19 cellular contexts compared by ENCODE assay signal in genomic region chr5:158522001-158522400, GRCh38.
DNase-seq lines count a peak whose midpoint lies in the region; ATAC-seq and TF ChIP-seq lines count a peak whose summit lies in the region.
"Had no signal": no experiment of that assay in that cellular context is flagged by ENCODE, and none has a peak within 500 bp of the region (broad histone marks: within the 10 kb centered on the region; RNA-seq: fewer than 3 reads in every experiment).

No MANE protein-coding gene starts in this region.

- no peak overlapping the region for H3K4me3 ChIP-seq in choroid plexus epithelial cell (ENCODE audit: low read depth, low read length)
- H3K4me3 ChIP-seq in osteoblast (ENCODE audit: insufficient read depth, low read length) = peak overlapping the region; percentile 50
- H3K4me3 ChIP-seq: GM12878, pancreas had no signal

- peak overlapping the region; percentile 10 for H2AFZ ChIP-seq in osteoblast (ENCODE audit: low read length)

- no peak for TF ChIP-seq CTCF in choroid plexus epithelial cell (conservative IDR thresholded peaks at IDR 0.05; ENCODE audit: low read depth, low read length)
- no peak for TF ChIP-seq CTCF in osteoblast (IDR thresholded peaks at IDR 0.05; ENCODE audit: extremely low read depth, low read depth, low read length)

- no peaks in the 10 kb centered on the region for H3K36me3 ChIP-seq in osteoblast (ENCODE audit: insufficient read depth, low read length)
- H3K36me3 ChIP-seq: pancreas had no signal

- H3K36me3 Mint-ChIP-seq in activated naive CD4-positive, alpha-beta T cell treated with anti-CD3 and anti-CD28 coated beads, Interleukin-2, amount 50 U/mL, for 72 hours = no peaks in the 10 kb centered on the region
- H3K36me3 Mint-ChIP-seq: activated naive CD8-positive, alpha-beta T cell treated with anti-CD3 and anti-CD28 coated beads, Interleukin-2, amount 10 ng/mL, durations not matched to agents 7 days and 5 days had no signal

- no peak overlapping the region for H3K27ac Mint-ChIP-seq in activated naive CD4-positive, alpha-beta T cell treated with anti-CD3 and anti-CD28 coated beads, Interleukin-2, amount 50 U/mL, for 72 hours
- H3K27ac Mint-ChIP-seq: activated CD4-positive, alpha-beta memory T cell treated with anti-CD3 and anti-CD28 coated beads, Interleukin-2, amount 10 ng/mL, durations not matched to agents 7 days and 5 days; activated naive CD8-positive, alpha-beta T cell treated with anti-CD3 and anti-CD28 coated beads, Interleukin-2, amount 10 ng/mL, durations not matched to agents 7 days and 5 days had no signal

- no peaks in the 10 kb centered on the region for H4K20me1 ChIP-seq in osteoblast (ENCODE audit: insufficient read depth, low read length)

- no peaks in the 10 kb centered on the region for H3K27me3 ChIP-seq in osteoblast (ENCODE audit: insufficient read depth, low read length)
- H3K27me3 ChIP-seq: pancreas had no signal

- no peaks in the 10 kb centered on the region for H3K79me2 ChIP-seq in osteoblast (ENCODE audit: insufficient read depth, low read length)

- H3K9me3 ChIP-seq in osteoblast (ENCODE audit: low read depth, low read length) = no peaks in the 10 kb centered on the region
- H3K9me3 ChIP-seq: pancreas had no signal

- no peaks in the 10 kb centered on the region for H3K9me3 Mint-ChIP-seq in activated naive CD4-positive, alpha-beta T cell treated with anti-CD3 and anti-CD28 coated beads, Interleukin-2, amount 50 U/mL, for 72 hours
- H3K9me3 Mint-ChIP-seq: activated CD4-positive, alpha-beta memory T cell treated with anti-CD3 and anti-CD28 coated beads, Interleukin-2, amount 10 ng/mL, durations not matched to agents 7 days and 5 days; activated naive CD8-positive, alpha-beta T cell treated with anti-CD3 and anti-CD28 coated beads, Interleukin-2, amount 10 ng/mL, durations not matched to agents 7 days and 5 days; activated T-cell treated with anti-CD3 and anti-CD28 coated beads, Interleukin-2, amount 50 U/mL, for 4 hours; central memory CD8-positive, alpha-beta T cell had no signal

- no peak for ATAC-seq in activated naive CD4-positive, alpha-beta T cell treated with anti-CD3 and anti-CD28 coated beads, Interleukin-2, amount 50 U/mL, for 72 hours
- ATAC-seq: activated T-cell treated with anti-CD3 and anti-CD28 coated beads, Interleukin-2, amount 50 U/mL, for 4 hours; GM12878 had no signal

- peak; percentile 50 for DNase-seq in HCEC 1CT
- DNase-seq in NOMO-1 treated with DMSO at 0.1 percent for 48 hours (lab: John Stamatoyannopoulos, UW; ENCODE audit: unreplicated experiment) = peak; percentile 78
- DNase-seq in choroid plexus epithelial cell (ENCODE audit: low read depth) = peak; percentile 79
- peak; percentile 92 for DNase-seq in osteoblast (ENCODE audit: insufficient read length, low spot score, missing footprints)
- DNase-seq in activated naive CD4-positive, alpha-beta T cell treated with anti-CD3 and anti-CD28 coated beads, Interleukin-2, amount 50 U/mL, for 72 hours (ENCODE audit: low spot score in 2 of 2) = no peak
- DNase-seq in NCI-H524 (lab: John Stamatoyannopoulos, UW) = no peak
- no peak for DNase-seq in activated CD4-positive, alpha-beta T cell treated with anti-CD3 and anti-CD28 coated beads for 1 hour
- DNase-seq: activated CD4-positive, alpha-beta memory T cell treated with anti-CD3 and anti-CD28 coated beads, Interleukin-2, amount 10 ng/mL, durations not matched to agents 7 days and 5 days; activated naive CD8-positive, alpha-beta T cell treated with anti-CD3 and anti-CD28 coated beads, Interleukin-2, amount 10 ng/mL, durations not matched to agents 7 days and 5 days; activated T-cell treated with anti-CD3 and anti-CD28 coated beads, Interleukin-2, amount 50 U/mL, for 4 hours; C1 segment of cervical spinal cord; MM.1S; NCI-H2029 treated with DMSO at 0.1 percent for 48 hours; pancreas; SHP77; T-helper 1 cell had no signal

- no peak overlapping the region for H3K27ac ChIP-seq in osteoblast (ENCODE audit: low read depth, low read length)
- H3K27ac ChIP-seq: pancreas, VCaP had no signal

- H3K4me1 ChIP-seq in osteoblast (ENCODE audit: insufficient read depth, low read length) = peaks cover 12% of the 10 kb centered on the region
- H3K4me1 ChIP-seq: pancreas had no signal

- peak overlapping the region; percentile 58 for H3K4me2 ChIP-seq in osteoblast (ENCODE audit: insufficient read depth, low read length)

Comparison
In these comparisons a context has a peak if more than half of its experiments do, and no peak if none do; other contexts are left out.
1. DNase-seq: peak in HCEC 1CT (single experiment), NOMO-1 treated with DMSO at 0.1 percent for 48 hours (single experiment), choroid plexus epithelial cell (single experiment) and osteoblast (single experiment); none in activated naive CD4-positive, alpha-beta T cell treated with anti-CD3 and anti-CD28 coated beads, Interleukin-2, amount 50 U/mL, for 72 hours (0 of 2), NCI-H524 (0 of 2) and activated CD4-positive, alpha-beta T cell treated with anti-CD3 and anti-CD28 coated beads for 1 hour (single experiment).